Comparison of ENCODE assay signal across 9 cellular contexts in the genomic region with DNA sequence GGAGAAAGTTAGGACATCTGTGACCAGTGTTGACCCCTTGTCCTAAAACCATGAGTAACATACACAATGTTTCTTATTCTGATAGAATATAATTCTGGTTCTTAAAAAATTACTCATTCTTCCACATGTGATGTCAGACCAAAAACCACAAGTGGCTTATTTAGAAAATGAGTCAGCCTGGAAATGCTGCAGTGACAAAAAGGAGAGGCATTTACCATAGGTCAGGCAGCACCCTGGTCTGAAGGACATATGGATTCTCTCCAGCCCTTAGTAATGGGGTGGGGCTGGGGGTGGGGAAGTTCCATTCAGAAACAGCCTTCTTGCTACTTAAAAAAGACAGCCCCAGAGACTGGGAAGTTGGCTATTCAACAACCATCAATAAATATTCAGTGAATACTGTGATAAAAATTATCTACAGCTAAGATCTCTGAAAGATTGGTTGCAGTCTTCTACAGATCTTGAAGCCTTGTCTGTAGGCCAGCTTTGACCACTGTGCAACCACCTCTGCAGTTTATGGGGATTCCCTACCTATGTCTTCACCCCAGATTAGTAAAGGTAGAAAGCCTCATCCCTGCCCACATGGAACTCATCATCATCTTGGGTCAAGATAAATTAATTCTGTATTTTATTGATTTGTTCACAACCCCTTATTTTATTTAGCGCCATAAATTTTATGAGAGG. TPM values are rescaled to one million over a fixed set of nuclear protein-coding genes. Genes with fewer than 3 reads are reported as not detected.
DNase-seq lines count a peak whose midpoint lies in the region; ATAC-seq and TF ChIP-seq lines count a peak whose summit lies in the region.
"Had no signal": no experiment of that assay in that cellular context is flagged by ENCODE, and none has a peak within 500 bp of the region (broad histone marks: within the 10 kb centered on the region; RNA-seq: fewer than 3 reads in every experiment).

No MANE protein-coding gene starts in this region.

- no peaks in the 10 kb centered on the region for H3K9me3 Mint-ChIP-seq in stimulated activated effector memory CD8-positive, alpha-beta T cell treated with anti-CD3 and anti-CD28 coated beads, Interleukin-12 subunit alpha, Interleukin-12 subunit beta, amount 100 ng/mL, for 72 hours
- H3K9me3 Mint-ChIP-seq in CD8-positive, alpha-beta memory T cell = no peaks in the 10 kb centered on the region
- H3K9me3 Mint-ChIP-seq: memory B cell had no signal

- H3K27ac Mint-ChIP-seq in stimulated activated effector memory CD8-positive, alpha-beta T cell treated with anti-CD3 and anti-CD28 coated beads, Interleukin-12 subunit alpha, Interleukin-12 subunit beta, amount 100 ng/mL, for 72 hours = peak overlapping the region; percentile 92
- H3K27ac Mint-ChIP-seq in CD8-positive, alpha-beta memory T cell = no peak overlapping the region
- H3K27ac Mint-ChIP-seq: memory B cell had no signal

- H3K27me3 Mint-ChIP-seq in CD8-positive, alpha-beta memory T cell = peaks cover 2 to 4% of the 10 kb centered on the region in 2 donors
- H3K27me3 Mint-ChIP-seq: memory B cell had no signal

- H3K36me3 Mint-ChIP-seq in stimulated activated effector memory CD8-positive, alpha-beta T cell treated with anti-CD3 and anti-CD28 coated beads, Interleukin-12 subunit alpha, Interleukin-12 subunit beta, amount 100 ng/mL, for 72 hours = peaks cover 9% of the 10 kb centered on the region
- no peaks in the 10 kb centered on the region for H3K36me3 Mint-ChIP-seq in CD8-positive, alpha-beta memory T cell
- H3K36me3 Mint-ChIP-seq: memory B cell had no signal

- no peaks in the 10 kb centered on the region for H3K36me3 ChIP-seq in CD8-positive, alpha-beta memory T cell (ENCODE audit: insufficient read depth, low read length)

- H3K9me3 ChIP-seq in CD8-positive, alpha-beta memory T cell (ENCODE audit: low read length) = no peaks in the 10 kb centered on the region

- ATAC-seq in GM19035 (IDR thresholded peaks at IDR 0.05; ENCODE audit: unreplicated experiment) = peak; percentile 54
- ATAC-seq in HG03354 (IDR thresholded peaks at IDR 0.05; ENCODE audit: poor library complexity, severe bottlenecking, unreplicated experiment) = peak; percentile 64
- peak; percentile 79 for ATAC-seq in stimulated activated effector memory CD8-positive, alpha-beta T cell treated with anti-CD3 and anti-CD28 coated beads, Interleukin-12 subunit alpha, Interleukin-12 subunit beta, amount 100 ng/mL, for 72 hours

- DNase-seq in AG09309 (ENCODE audit: low read depth) = peak; percentile 95
- DNase-seq in SW480 (ENCODE audit: low spot score) = peak; percentile 88
- DNase-seq in foreskin melanocyte = peak; percentile 95
- no peak for DNase-seq in stimulated activated effector memory CD8-positive, alpha-beta T cell treated with anti-CD3 and anti-CD28 coated beads, Interleukin-12 subunit alpha, Interleukin-12 subunit beta, amount 100 ng/mL, for 72 hours (ENCODE audit: low spot score in 2 of 2)
- DNase-seq in CD8-positive, alpha-beta memory T cell = no peak
- DNase-seq in NCI-H748 treated with DMSO at 0.1 percent for 48 hours (lab: John Stamatoyannopoulos, UW) = no peak

- no peak for TF ChIP-seq CTCF in AG09309 (IDR thresholded peaks at IDR 0.05; ENCODE audit: control insufficient read depth, insufficient read depth, low read depth, low read length, missing control alignments)

- POLR2A ChIA-PET in CD8-positive, alpha-beta memory T cell (lab: Charles Lee) = no interaction called here

- H3K4me3 ChIP-seq in AG09309 (ENCODE audit: control insufficient read depth, low read depth, low read length) = no peak overlapping the region
- no peak overlapping the region for H3K4me3 ChIP-seq in CD8-positive, alpha-beta memory T cell (ENCODE audit: low read length)

- H3K4me1 ChIP-seq in CD8-positive, alpha-beta memory T cell (ENCODE audit: insufficient read depth, low read length) = no peaks in the 10 kb centered on the region

- H3K27ac ChIP-seq in CD8-positive, alpha-beta memory T cell (ENCODE audit: low read depth, low read length) = no peak overlapping the region

- CTCF ChIA-PET in CD8-positive, alpha-beta memory T cell (lab: Charles Lee) = interaction anchor here (0.6 kb wide), 1 partner anchor 564 kb away, joined by 3 read pairs; no protein-coding TSS in a partner anchor

- peaks cover 67% of the 10 kb centered on the region for H3K4me1 Mint-ChIP-seq in stimulated activated effector memory CD8-positive, alpha-beta T cell treated with anti-CD3 and anti-CD28 coated beads, Interleukin-12 subunit alpha, Interleukin-12 subunit beta, amount 100 ng/mL, for 72 hours
- no peaks in the 10 kb centered on the region for H3K4me1 Mint-ChIP-seq in CD8-positive, alpha-beta memory T cell

- no peaks in the 10 kb centered on the region for H3K27me3 ChIP-seq in CD8-positive, alpha-beta memory T cell (ENCODE audit: insufficient read depth, low read length, poor library complexity, severe bottlenecking)

- H3K4me3 Mint-ChIP-seq in stimulated activated effector memory CD8-positive, alpha-beta T cell treated with anti-CD3 and anti-CD28 coated beads, Interleukin-12 subunit alpha, Interleukin-12 subunit beta, amount 100 ng/mL, for 72 hours = peak overlapping the region; percentile 43
- H3K4me3 Mint-ChIP-seq in CD8-positive, alpha-beta memory T cell = no peak overlapping the region
- H3K4me3 Mint-ChIP-seq: memory B cell had no signal

RNA-seq across cellular contexts. Expression of gene TIMP4, which starts 34.9 kb away (rescaled TPM):
- total RNA-seq in CD8-positive, alpha-beta memory T cell = not detected
- not detected for polyA plus RNA-seq in CD8-positive, alpha-beta memory T cell

Comparison
In these comparisons a context has a peak if more than half of its experiments do, and no peak if none do; other contexts are left out.
1. DNase-seq: peak in AG09309 (single experiment), SW480 (single experiment) and foreskin melanocyte (single experiment); none in stimulated activated effector memory CD8-positive, alpha-beta T cell treated with anti-CD3 and anti-CD28 coated beads, Interleukin-12 subunit alpha, Interleukin-12 subunit beta, amount 100 ng/mL, for 72 hours (0 of 2), CD8-positive, alpha-beta memory T cell (0 of 5) and NCI-H748 treated with DMSO at 0.1 percent for 48 hours (single experiment).
2. Peak in every context shown above with its lines, with median percentiles within 50 percentile points of each other: ATAC-seq.